1 cellular context compared by ENCODE assay signal in the genomic region with DNA sequence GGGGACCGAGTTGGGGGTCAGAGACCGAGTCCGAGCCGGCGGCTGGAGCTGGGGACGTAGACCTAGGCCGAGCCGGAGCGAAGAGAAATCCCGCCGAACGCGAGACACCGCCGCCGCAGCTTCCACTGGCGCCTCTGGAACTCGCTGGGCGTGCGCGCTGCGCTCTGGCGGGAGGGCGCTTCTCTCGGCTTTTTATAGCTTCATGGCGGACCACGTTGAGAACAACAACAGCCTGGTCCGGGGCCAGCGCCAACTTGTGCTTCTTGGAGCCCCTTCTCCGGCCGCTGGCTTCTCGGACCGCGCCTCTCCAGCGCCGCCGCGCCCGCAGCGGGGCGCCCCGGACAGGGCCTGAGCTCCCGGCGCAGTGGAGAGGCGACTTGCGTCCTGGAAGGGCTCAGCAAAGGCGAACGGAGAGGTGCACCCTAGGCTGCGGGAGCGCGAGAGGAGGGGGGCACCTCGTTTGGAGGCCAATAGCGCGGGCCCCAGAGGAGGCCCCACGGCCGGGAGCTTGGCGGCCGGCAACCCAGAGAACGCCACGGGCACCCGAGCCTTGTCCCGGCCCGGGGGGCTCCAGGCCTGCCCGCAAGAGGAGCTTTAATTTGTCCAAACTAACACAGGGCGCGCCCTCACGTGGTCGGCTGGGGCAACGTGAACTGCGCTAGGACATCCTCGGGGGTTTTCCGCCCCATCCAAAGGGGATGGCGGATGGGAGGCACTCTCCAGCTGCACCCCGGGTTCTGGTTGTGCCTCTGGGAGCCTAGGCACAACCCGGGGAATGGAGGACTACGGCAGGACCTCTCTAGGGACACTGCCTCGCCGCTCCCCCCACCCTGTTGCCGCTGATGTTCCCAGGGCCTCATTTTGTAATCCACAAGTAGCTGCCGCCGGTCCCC.
TF ChIP-seq lines count a peak whose summit lies in the region.

No MANE protein-coding gene starts in this region.

TF ChIP-seq in HCT116, 20 proteins besides CTCF, POLR2A, EP300 and RAD21 (continued from another document):
- TF ChIP-seq SP1 (IDR thresholded peaks at IDR 0.05; ENCODE audit: low read depth) (no peak), SRF (IDR thresholded peaks at IDR 0.05; ENCODE audit: low read depth) (no peak), YY1 (IDR thresholded peaks at IDR 0.05; ENCODE audit: extremely low read depth, insufficient replicate concordance, low read depth, low read length) (peak; percentile 64), JUND (IDR thresholded peaks at IDR 0.05) (no peak), CBX3 (IDR thresholded peaks at IDR 0.05; ENCODE audit: low read depth) (no peak), ATF3 (IDR thresholded peaks at IDR 0.05) (no peak), TCF7L2 (IDR thresholded peaks at IDR 0.05; ENCODE audit: borderline replicate concordance, extremely low read depth, insufficient read depth, insufficient read length) (no peak), ZNF274 (IDR thresholded peaks at IDR 0.05; ENCODE audit: low read depth, low read length) (no peak), FOSL1 (IDR thresholded peaks at IDR 0.05; ENCODE audit: low read depth) (no peak), EZH2 (IDR thresholded peaks at IDR 0.05) (no peak), CEBPB (IDR thresholded peaks at IDR 0.05; ENCODE audit: low read depth) (no peak)
